In genomic region chr17:72472116-72472515, GRCh38 we compare ENCODE assay signal across 21 cellular contexts.
"Had no signal": no experiment of that assay in that cellular context is flagged by ENCODE, and none has a peak within 500 bp of the region (broad histone marks: within the 10 kb centered on the region; RNA-seq: fewer than 3 reads in every experiment).

No MANE protein-coding gene starts in this region.

- H3K36me3 Mint-ChIP-seq: activated naive CD4-positive, alpha-beta T cell treated with anti-CD3 and anti-CD28 coated beads, Interleukin-2, amount 50 U/mL, for 72 hours; natural killer cell treated with Interleukin-12 subunit alpha and Interleukin-12 subunit beta and Interleukin-15 and Interleukin-18, amount 100 ng/mL, for 72 hours; WTC11 had no signal

- H3K27me3 ChIP-seq: right atrium auricular region, tibial nerve had no signal

- H3K36me3 ChIP-seq: right atrium auricular region, tibial nerve had no signal

- DNase-seq: activated CD4-positive, alpha-beta T cell treated with anti-CD3 and anti-CD28 coated beads for 48 hours; activated CD8-positive, alpha-beta memory T cell treated with anti-CD3 and anti-CD28 coated beads, Interleukin-2, amount 50 U/mL, for 4 hours; activated CD8-positive, alpha-beta T cell treated with anti-CD3 and anti-CD28 coated beads for 36 hours; activated gamma-delta T cell; activated T-cell treated with anti-CD3 and anti-CD28 coated beads, Interleukin-2, amount 50 U/mL, for 48 hours; caudate nucleus; effector CD8-positive, alpha-beta T cell; foreskin fibroblast; mesenchymal stem cell; nucleus accumbens; posterior cingulate gyrus; small intestine; stimulated activated CD4-positive, alpha-beta T cell treated with anti-CD3 and anti-CD28 coated beads, Interleukin-4, amount 100 ng/mL, for 24 hours; stimulated activated naive CD4-positive, alpha-beta T cell had no signal

- H3K27ac ChIP-seq: coronary artery, right atrium auricular region, tibial nerve had no signal

- H3K4me1 ChIP-seq: right atrium auricular region had no signal

- FAIRE-seq: small intestine, TTC549 had no signal

- H3K4me3 Mint-ChIP-seq: activated CD8-positive, alpha-beta T cell treated with anti-CD3 and anti-CD28 coated beads for 36 hours; natural killer cell treated with Interleukin-12 subunit alpha and Interleukin-12 subunit beta and Interleukin-15 and Interleukin-18, amount 100 ng/mL, for 72 hours; WTC11 had no signal

- H3K4me3 ChIP-seq: coronary artery, right atrium auricular region, tibial nerve had no signal

- H3K27ac Mint-ChIP-seq: activated CD8-positive, alpha-beta T cell treated with anti-CD3 and anti-CD28 coated beads for 36 hours; activated naive CD4-positive, alpha-beta T cell treated with anti-CD3 and anti-CD28 coated beads, Interleukin-2, amount 50 U/mL, for 72 hours; natural killer cell treated with Interleukin-12 subunit alpha and Interleukin-12 subunit beta and Interleukin-15 and Interleukin-18, amount 100 ng/mL, for 72 hours; WTC11 had no signal
